Comparison of ENCODE assay signal across 26 cellular contexts in genomic region chr4:108846568-108846967, GRCh38.
"Had no signal": no experiment of that assay in that cellular context is flagged by ENCODE, and none has a peak within 500 bp of the region (broad histone marks: within the 10 kb centered on the region; RNA-seq: fewer than 3 reads in every experiment).

No MANE protein-coding gene starts in this region.

- H3K4me3 Mint-ChIP-seq: immature natural killer cell; naive thymus-derived CD4-positive, alpha-beta T cell; nephron progenitor cell; stimulated activated effector memory CD8-positive, alpha-beta T cell treated with anti-CD3 and anti-CD28 coated beads, Interleukin-12 subunit alpha, Interleukin-12 subunit beta, amount 100 ng/mL, for 72 hours; type B pancreatic cell had no signal

- H3K9me3 ChIP-seq: gastroesophageal sphincter, neutrophil, right atrium auricular region, suprapubic skin, thyroid gland, uterus had no signal

- H3K36me3 ChIP-seq: gastroesophageal sphincter, neutrophil, right atrium auricular region, suprapubic skin, thyroid gland, uterus had no signal

- H3K27me3 ChIP-seq: dorsolateral prefrontal cortex, gastroesophageal sphincter, neutrophil, right atrium auricular region, suprapubic skin, thyroid gland, uterus had no signal

- H3K4me2 ChIP-seq: smooth muscle cell had no signal

- H3K4me3 ChIP-seq: coronary artery, dorsolateral prefrontal cortex, gastroesophageal sphincter, lung, right atrium auricular region, smooth muscle cell, suprapubic skin, thyroid gland, uterus had no signal

- H3K4me1 ChIP-seq: gastroesophageal sphincter, right atrium auricular region, suprapubic skin, uterus had no signal

- H3K4me1 Mint-ChIP-seq: immature natural killer cell; stimulated activated effector memory CD8-positive, alpha-beta T cell treated with anti-CD3 and anti-CD28 coated beads, Interleukin-12 subunit alpha, Interleukin-12 subunit beta, amount 100 ng/mL, for 72 hours had no signal

- H3K36me3 Mint-ChIP-seq: immature natural killer cell; stimulated activated effector memory CD8-positive, alpha-beta T cell treated with anti-CD3 and anti-CD28 coated beads, Interleukin-12 subunit alpha, Interleukin-12 subunit beta, amount 100 ng/mL, for 72 hours; type B pancreatic cell had no signal

- H3K27ac ChIP-seq: coronary artery, dorsolateral prefrontal cortex, gastroesophageal sphincter, neutrophil, right atrium auricular region, suprapubic skin, thyroid gland, uterus had no signal

- ATAC-seq: gastroesophageal sphincter; left colon; left ventricle myocardium superior; naive thymus-derived CD4-positive, alpha-beta T cell; stimulated activated effector memory CD8-positive, alpha-beta T cell treated with anti-CD3 and anti-CD28 coated beads, Interleukin-12 subunit alpha, Interleukin-12 subunit beta, amount 100 ng/mL, for 72 hours; stimulated activated naive CD8-positive, alpha-beta T cell treated with anti-CD3 and anti-CD28 coated beads, Interleukin-15, Interleukin-2, amounts not matched to agents 100 U/mL and 50 U/mL, for 24 hours had no signal

- H3K27ac Mint-ChIP-seq: immature natural killer cell; naive thymus-derived CD4-positive, alpha-beta T cell; nephron progenitor cell; stimulated activated effector memory CD8-positive, alpha-beta T cell treated with anti-CD3 and anti-CD28 coated beads, Interleukin-12 subunit alpha, Interleukin-12 subunit beta, amount 100 ng/mL, for 72 hours; type B pancreatic cell had no signal

- DNase-seq: dorsolateral prefrontal cortex; effector CD8-positive, alpha-beta T cell; foreskin fibroblast; glutamatergic neuron; immature natural killer cell; kidney; left colon; left ventricle myocardium superior; mesendoderm; naive thymus-derived CD4-positive, alpha-beta T cell; nephron progenitor cell; posterior cingulate gyrus; stimulated activated CD4-positive, alpha-beta T cell treated with anti-CD3 and anti-CD28 coated beads, Interleukin-4, amount 100 ng/mL, for 1 hour; stimulated activated CD8-positive, alpha-beta memory T cell treated with anti-CD3 and anti-CD28 coated beads, Interleukin-4, amount 100 ng/mL, for 48 hours; stimulated activated naive CD8-positive, alpha-beta T cell treated with anti-CD3 and anti-CD28 coated beads, Interleukin-15, Interleukin-2, amounts not matched to agents 100 U/mL and 50 U/mL, for 24 hours; thyroid gland; uterus had no signal

- H3K9me3 Mint-ChIP-seq: immature natural killer cell; nephron progenitor cell; stimulated activated effector memory CD8-positive, alpha-beta T cell treated with anti-CD3 and anti-CD28 coated beads, Interleukin-12 subunit alpha, Interleukin-12 subunit beta, amount 100 ng/mL, for 72 hours; type B pancreatic cell had no signal
